9 cellular contexts compared by ENCODE assay signal in genomic region chr6:116616757-116617093, GRCh38. TPM values are rescaled to one million over a fixed set of nuclear protein-coding genes. Genes with fewer than 3 reads are reported as not detected.
DNase-seq lines count a peak whose midpoint lies in the region; ATAC-seq and TF ChIP-seq lines count a peak whose summit lies in the region.
"Had no signal": no experiment of that assay in that cellular context is flagged by ENCODE, and none has a peak within 500 bp of the region (broad histone marks: within the 10 kb centered on the region; RNA-seq: fewer than 3 reads in every experiment).

No MANE protein-coding gene starts in this region.

- no peaks in the 10 kb centered on the region for H3K9me3 Mint-ChIP-seq in T-helper 2 cell treated with Interferon-gamma antibody and Interleukin-4, amounts not matched to agents 5 μg/mL and 100 μg/mL, for 36 hours

- peaks cover 16% of the 10 kb centered on the region for H3K4me1 Mint-ChIP-seq in T-helper 2 cell treated with Interferon-gamma antibody and Interleukin-4, amounts not matched to agents 5 μg/mL and 100 μg/mL, for 36 hours (ENCODE audit: low read depth)

- ATAC-seq in HG03354 (IDR thresholded peaks at IDR 0.05; ENCODE audit: poor library complexity, severe bottlenecking, unreplicated experiment) (peak; percentile 43), foreskin keratinocyte (peak; percentile 48), omental fat pad (ENCODE audit: low FRiP score) (peak; percentile 34), HG03520 (IDR thresholded peaks at IDR 0.05; ENCODE audit: unreplicated experiment) (no peak)

- DNase-seq in T-helper 2 cell treated with Interferon-gamma antibody and Interleukin-4, amounts not matched to agents 5 μg/mL and 100 μg/mL, for 36 hours (ENCODE audit: low spot score), result no peak
- DNase-seq in T-helper 2 cell, result no peak
- DNase-seq in activated CD4-positive, alpha-beta T cell treated with anti-CD3 and anti-CD28 coated beads, Interleukin-2, amount 50 U/mL, for 1 hour, result peak; percentile 8
- no peak for DNase-seq in foreskin keratinocyte
- no peak for DNase-seq in omental fat pad (ENCODE audit: low spot score)
- DNase-seq in stimulated activated CD4-positive, alpha-beta T cell treated with anti-CD3 and anti-CD28 coated beads, Interleukin-12 subunit alpha, Interleukin-12 subunit beta, amount 100 ng/mL, for 4 hours, result no peak

- H3K4me3 Mint-ChIP-seq in T-helper 2 cell treated with Interferon-gamma antibody and Interleukin-4, amounts not matched to agents 5 μg/mL and 100 μg/mL, for 36 hours, result peak overlapping the region; percentile 92

- H3K27me3 ChIP-seq in foreskin keratinocyte, result peaks cover 7% of the 10 kb centered on the region

- H3K27ac ChIP-seq in foreskin keratinocyte, result no peak overlapping the region
- H3K27ac ChIP-seq: C4-2B had no signal

- TF ChIP-seq CTCF in foreskin keratinocyte (conservative IDR thresholded peaks at IDR 0.05) (no peak), omental fat pad (IDR thresholded peaks at IDR 0.05) (no peak)

- no peak overlapping the region for H3K27ac Mint-ChIP-seq in T-helper 2 cell treated with Interferon-gamma antibody and Interleukin-4, amounts not matched to agents 5 μg/mL and 100 μg/mL, for 36 hours

- H3K4me1 ChIP-seq in foreskin keratinocyte, result peaks cover 5% of the 10 kb centered on the region

- H3K36me3 Mint-ChIP-seq in T-helper 2 cell treated with Interferon-gamma antibody and Interleukin-4, amounts not matched to agents 5 μg/mL and 100 μg/mL, for 36 hours (ENCODE audit: low read depth), result no peaks in the 10 kb centered on the region

- H3K27me3 Mint-ChIP-seq in T-helper 2 cell treated with Interferon-gamma antibody and Interleukin-4, amounts not matched to agents 5 μg/mL and 100 μg/mL, for 36 hours (ENCODE audit: low read depth), result peaks cover 50% of the 10 kb centered on the region

RNA-seq across cellular contexts. Expression of gene RSPH4A, which starts 0.4 kb away (rescaled TPM):
- total RNA-seq in foreskin keratinocyte, result 0.10 and 0.14 TPM in 2 replicates
- polyA plus RNA-seq in foreskin keratinocyte, result 0.04 TPM in 2 replicates
- 1 to 10 TPM in 1 of 4 donors, under 1 TPM in 2, not detected in 1; 0.47 to 2.0 (median 0.84) TPM for total RNA-seq in omental fat pad

RNA-seq across cellular contexts. Expression of gene RWDD1, which starts 45.4 kb away (rescaled TPM):
- total RNA-seq in foreskin keratinocyte (49.0 and 64.9 TPM in 2 replicates), omental fat pad (10 to 100 TPM; 28.2 to 44.7 (median 40.2) TPM)
- polyA plus RNA-seq in foreskin keratinocyte, result 67.4 and 91.9 TPM in 2 replicates

RNA-seq across cellular contexts. Expression of gene ZUP1, which starts 51.8 kb away (rescaled TPM):
- total RNA-seq in foreskin keratinocyte (15.3 and 15.5 TPM in 2 replicates), omental fat pad (10 to 100 TPM in 2 of 4 donors, 1 to 10 TPM in 2; 6.2 to 12.5 (median 9.2) TPM)
- polyA plus RNA-seq in foreskin keratinocyte, result 8.7 and 9.4 TPM in 2 replicates
